In the genomic region with DNA sequence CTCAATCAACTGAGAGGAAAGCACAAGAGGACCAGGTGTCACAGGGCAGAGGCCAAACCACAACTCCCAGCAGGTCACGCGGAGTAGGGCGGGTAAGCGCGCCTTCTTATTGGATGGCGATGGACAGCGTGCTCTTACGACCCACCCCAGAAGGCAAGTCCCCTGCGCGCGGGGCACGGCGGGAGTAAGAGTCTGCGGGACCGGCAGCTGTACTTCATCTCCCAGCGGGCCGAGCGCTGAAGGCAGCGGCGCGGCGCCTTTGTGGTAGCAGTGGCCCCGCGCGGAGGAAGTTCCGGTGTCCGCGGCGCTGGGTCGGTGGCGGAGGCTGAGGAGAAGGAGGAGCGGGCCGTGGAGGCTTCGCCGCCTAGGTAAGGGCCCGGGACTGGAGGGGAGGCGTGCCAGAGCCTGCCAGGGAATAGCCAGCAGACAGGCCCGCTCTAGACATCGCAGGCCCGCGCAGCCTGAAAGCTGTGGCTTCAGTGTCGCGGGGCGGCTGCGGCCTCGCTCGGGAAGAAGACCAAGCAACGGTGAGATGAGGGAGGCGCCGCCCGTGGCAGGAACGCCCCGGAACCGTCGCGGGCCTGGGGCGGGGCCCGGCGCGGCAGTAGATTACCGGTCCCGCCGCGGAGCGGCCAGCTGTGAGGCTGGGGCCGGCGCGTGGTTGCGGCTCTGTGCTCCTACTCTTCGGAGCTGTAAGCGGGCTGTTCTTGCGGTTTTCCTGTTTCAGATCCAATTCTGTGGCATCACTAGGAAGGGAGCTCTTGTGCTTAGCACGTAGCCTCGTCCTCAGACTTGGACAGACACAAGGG, we compare ENCODE assay signal across 8 cellular contexts.
A peak's percentile ranks its signal among the peaks of the same experiment; 100 is the strongest.
DNase-seq lines count a peak whose midpoint lies in the region; ATAC-seq lines count a peak whose summit lies in the region.

A gene with protein sequence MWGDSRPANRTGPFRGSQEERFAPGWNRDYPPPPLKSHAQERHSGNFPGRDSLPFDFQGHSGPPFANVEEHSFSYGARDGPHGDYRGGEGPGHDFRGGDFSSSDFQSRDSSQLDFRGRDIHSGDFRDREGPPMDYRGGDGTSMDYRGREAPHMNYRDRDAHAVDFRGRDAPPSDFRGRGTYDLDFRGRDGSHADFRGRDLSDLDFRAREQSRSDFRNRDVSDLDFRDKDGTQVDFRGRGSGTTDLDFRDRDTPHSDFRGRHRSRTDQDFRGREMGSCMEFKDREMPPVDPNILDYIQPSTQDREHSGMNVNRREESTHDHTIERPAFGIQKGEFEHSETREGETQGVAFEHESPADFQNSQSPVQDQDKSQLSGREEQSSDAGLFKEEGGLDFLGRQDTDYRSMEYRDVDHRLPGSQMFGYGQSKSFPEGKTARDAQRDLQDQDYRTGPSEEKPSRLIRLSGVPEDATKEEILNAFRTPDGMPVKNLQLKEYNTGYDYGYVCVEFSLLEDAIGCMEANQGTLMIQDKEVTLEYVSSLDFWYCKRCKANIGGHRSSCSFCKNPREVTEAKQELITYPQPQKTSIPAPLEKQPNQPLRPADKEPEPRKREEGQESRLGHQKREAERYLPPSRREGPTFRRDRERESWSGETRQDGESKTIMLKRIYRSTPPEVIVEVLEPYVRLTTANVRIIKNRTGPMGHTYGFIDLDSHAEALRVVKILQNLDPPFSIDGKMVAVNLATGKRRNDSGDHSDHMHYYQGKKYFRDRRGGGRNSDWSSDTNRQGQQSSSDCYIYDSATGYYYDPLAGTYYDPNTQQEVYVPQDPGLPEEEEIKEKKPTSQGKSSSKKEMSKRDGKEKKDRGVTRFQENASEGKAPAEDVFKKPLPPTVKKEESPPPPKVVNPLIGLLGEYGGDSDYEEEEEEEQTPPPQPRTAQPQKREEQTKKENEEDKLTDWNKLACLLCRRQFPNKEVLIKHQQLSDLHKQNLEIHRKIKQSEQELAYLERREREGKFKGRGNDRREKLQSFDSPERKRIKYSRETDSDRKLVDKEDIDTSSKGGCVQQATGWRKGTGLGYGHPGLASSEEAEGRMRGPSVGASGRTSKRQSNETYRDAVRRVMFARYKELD (plus strand): TSS at position 293 of the 809 bp plus-strand sequence. CDS start 22,492 bp downstream, outside the sequence.

- H3K36me3 ChIP-seq in BLaER1 treated with 17β-estradiol and CSF1 and Interleukin-3, amounts not matched to agents 10 nM and 100 nM: peaks cover 5 to 34% (median 24%) of the 10 kb centered on the region in 11 experiments; a peak in 21 of 22 replicates

- H3K9me3 ChIP-seq in BLaER1 treated with 17β-estradiol and CSF1 and Interleukin-3, amounts not matched to agents 10 nM and 100 nM (replicated peaks in 1 of 11): peaks cover 0 to 14% (median 4%) of the 10 kb centered on the region in 11 experiments; a peak in 9 of 22 replicates

- H3K4me2 ChIP-seq in BLaER1 treated with 17β-estradiol and CSF1 and Interleukin-3, amounts not matched to agents 10 nM and 100 nM: peak within 1 kb of the TSS; percentile 83 to 99 (median 92)

- no peaks in the 10 kb centered on the region for H3K27me3 ChIP-seq in BLaER1 treated with 17β-estradiol and CSF1 and Interleukin-3, amounts not matched to agents 10 nM and 100 nM

- peaks cover 20 to 41% (median 26%) of the 10 kb centered on the region in 10 experiments for H3K4me1 ChIP-seq in BLaER1 treated with 17β-estradiol and CSF1 and Interleukin-3, amounts not matched to agents 10 nM and 100 nM

- H4K20me1 ChIP-seq in BLaER1 treated with 17β-estradiol and CSF1 and Interleukin-3, amounts not matched to agents 10 nM and 100 nM: peaks cover 45 to 51% (median 47%) of the 10 kb centered on the region in 11 experiments; a peak in 21 of 22 replicates

- DNase-seq in NCI-H748 (lab: John Stamatoyannopoulos, UW; ENCODE audit: unreplicated experiment) (peak; percentile 96), dedifferentiated amniotic fluid mesenchymal stem cell (ENCODE audit: extremely low spot score) (peak; percentile 95), left kidney (ENCODE audit: low read depth, low spot score) (peak; percentile 100)
- peak; percentile 92 for DNase-seq in activated CD4-positive, alpha-beta T cell treated with anti-CD3 and anti-CD28 coated beads, Interleukin-2, amount 50 U/mL, for 1 hour
- peak; percentile 94 to 95 for DNase-seq in stimulated activated CD4-positive, alpha-beta T cell treated with anti-CD3 and anti-CD28 coated beads, Interleukin-2, amount 100 ng/mL, for 24 hours

- peak within 1 kb of the TSS; percentile 68 to 91 (median 81) for H3K4me3 ChIP-seq in BLaER1 treated with 17β-estradiol and CSF1 and Interleukin-3, amounts not matched to agents 10 nM and 100 nM

- peak within 1 kb of the TSS; percentile 86 to 96 (median 89) for H3K9ac ChIP-seq in BLaER1 treated with 17β-estradiol and CSF1 and Interleukin-3, amounts not matched to agents 10 nM and 100 nM

- peak; percentile 93 for ATAC-seq in GM19351 (IDR thresholded peaks at IDR 0.05; ENCODE audit: unreplicated experiment)
- peak; percentile 91 for ATAC-seq in HG03521 (IDR thresholded peaks at IDR 0.05; ENCODE audit: unreplicated experiment)

- peak within 1 kb of the TSS; percentile 84 to 96 (median 92) for H3K27ac ChIP-seq in BLaER1 treated with 17β-estradiol and CSF1 and Interleukin-3, amounts not matched to agents 10 nM and 100 nM

Comparison
In these comparisons a context has a peak if more than half of its experiments do, and no peak if none do; other contexts are left out.
1. Peak in every context shown above with its lines: DNase-seq, ATAC-seq, H3K4me3 ChIP-seq and H3K27ac ChIP-seq.